10 cellular contexts compared by ENCODE assay signal in genomic region chr5:76838481-76839261, GRCh38. TPM values are rescaled to one million over a fixed set of nuclear protein-coding genes. Genes with fewer than 3 reads are reported as not detected.
DNase-seq lines count a peak whose midpoint lies in the region; ATAC-seq, FAIRE-seq and TF ChIP-seq lines count a peak whose summit lies in the region.
"Had no signal": no experiment of that assay in that cellular context is flagged by ENCODE, and none has a peak within 500 bp of the region (broad histone marks: within the 10 kb centered on the region; RNA-seq: fewer than 3 reads in every experiment).

No MANE protein-coding gene starts in this region.

- no peak overlapping the region for H2AFZ ChIP-seq in HCT116 (ENCODE audit: low read depth, low read length, poor library complexity, severe bottlenecking)
- no peak overlapping the region for H2AFZ ChIP-seq in smooth muscle cell (ENCODE audit: low read depth)

- H3F3A ChIP-seq in smooth muscle cell (ENCODE audit: low read depth), result peaks cover 9% of the 10 kb centered on the region

- H3K4me2 ChIP-seq in HCT116 (ENCODE audit: low read length) (peak overlapping the region; percentile 80), smooth muscle cell (peak overlapping the region; percentile 12)
- H3K4me2 ChIP-seq: KMS-11 had no signal

- H3K9me2 ChIP-seq in HCT116 (ENCODE audit: insufficient read depth), result no peaks in the 10 kb centered on the region

- H3K27ac ChIP-seq in HCT116 (ENCODE audit: low read depth, low read length), result peak overlapping the region; percentile 96
- H3K27ac ChIP-seq in smooth muscle cell (ENCODE audit: low read depth), result peak overlapping the region; percentile 57
- no peak overlapping the region for H3K27ac ChIP-seq in right atrium auricular region
- no peak overlapping the region for H3K27ac ChIP-seq in vagina
- H3K27ac ChIP-seq: KMS-11 had no signal

- POLR2A ChIA-PET in HCT116 (lab: Charles Lee), result interaction anchor here (1.3 kb wide), 1 partner anchor 32 kb away, joined by 4 read pairs; no protein-coding TSS in a partner anchor

- FAIRE-seq in TTC549 (lab: Jason Lieb, UNC), result peak; percentile 11

- CTCF ChIA-PET in HCT116 (lab: Charles Lee), result interaction anchor here (0.7 to 0.8 kb wide), 2 partner anchors 64 kb away, joined by 3 to 4 read pairs; no protein-coding TSS in a partner anchor

- peaks cover 33% of the 10 kb centered on the region for H3K79me2 ChIP-seq in HCT116 (ENCODE audit: insufficient read depth, low read length)
- H3K79me2 ChIP-seq in smooth muscle cell (ENCODE audit: low read depth), result peaks cover 11% of the 10 kb centered on the region

- RAD21 ChIA-PET in HCT116 (lab: Charles Lee; ENCODE audit: low non-redundant PET in 1 of 2, low total read pairs in 2 of 2, uncharacterized antibody in 2 of 2, unreplicated experiment in 2 of 2), result interaction anchor here in 1 of 2 experiments (0.7 kb wide), 1 partner anchor 11 kb away, joined by 3 read pairs; no protein-coding TSS in a partner anchor

- 27% methylated on average over 7 of the region's 7 CpGs for WGBS in smooth muscle cell (ENCODE audit: low lambda C conversion rate)

- H3K36me3 ChIP-seq in HCT116 (ENCODE audit: control insufficient read depth in 1 of 2, insufficient read depth in 2 of 2, low read length in 2 of 2), result peaks cover 5 to 9% of the 10 kb centered on the region in 2 experiments; a peak in 3 of 4 replicates
- H3K36me3 ChIP-seq in smooth muscle cell (ENCODE audit: low read depth), result peaks cover 3% of the 10 kb centered on the region
- no peaks in the 10 kb centered on the region for H3K36me3 ChIP-seq in BE2C
- no peaks in the 10 kb centered on the region for H3K36me3 ChIP-seq in right atrium auricular region
- H3K36me3 ChIP-seq in vagina, result no peaks in the 10 kb centered on the region

- no peaks in the 10 kb centered on the region for H4K20me1 ChIP-seq in HCT116 (ENCODE audit: insufficient read depth)
- H4K20me1 ChIP-seq in smooth muscle cell (ENCODE audit: low read depth), result no peaks in the 10 kb centered on the region

- TF ChIP-seq CTCF in HCT116 (IDR thresholded peaks at IDR 0.05 in 2 of 3, conservative IDR thresholded peaks at IDR 0.05 in 1 of 3; ENCODE audit: borderline replicate concordance in 1 of 3, insufficient read depth in 1 of 3, low read depth in 2 of 3, low read length in 2 of 3) (no peak), smooth muscle cell (IDR thresholded peaks at IDR 0.05; ENCODE audit: borderline replicate concordance, insufficient read depth, poor library complexity, severe bottlenecking) (no peak), BE2C (IDR thresholded peaks at IDR 0.05; ENCODE audit: low read depth, low read length) (no peak), right atrium auricular region (IDR thresholded peaks at IDR 0.05) (no peak), vagina (IDR thresholded peaks at IDR 0.05) (no peak)

- intact Hi-C loops in HCT116 (cut with micrococcal nuclease), result loop anchor here (1.0 to 5.0 kb wide), 3 partner anchors 20 to 236 kb away; no protein-coding TSS in a partner anchor
- intact Hi-C loops in vagina (cut with DNase I), result no loop called here

- H3K27me3 ChIP-seq in HCT116 (ENCODE audit: insufficient read depth, low read length), result no peaks in the 10 kb centered on the region
- no peaks in the 10 kb centered on the region for H3K27me3 ChIP-seq in smooth muscle cell (ENCODE audit: low read depth)
- H3K27me3 ChIP-seq in BE2C, result no peaks in the 10 kb centered on the region
- H3K27me3 ChIP-seq in right atrium auricular region, result no peaks in the 10 kb centered on the region
- no peaks in the 10 kb centered on the region for H3K27me3 ChIP-seq in vagina

- H3K9ac ChIP-seq in HCT116 (ENCODE audit: low read length) (peak overlapping the region; percentile 70), smooth muscle cell (ENCODE audit: low read depth) (no peak overlapping the region)
- H3K9ac ChIP-seq: KMS-11 had no signal

- DNase-seq in HCT116 (ENCODE audit: low read depth, low spot score), result peak; percentile 92
- DNase-seq in hepatic stellate cell (ENCODE audit: low spot score), result peak; percentile 44
- DNase-seq in smooth muscle cell (lab: John Stamatoyannopoulos, UW; ENCODE audit: unreplicated experiment), result no peak
- DNase-seq in BE2C, result no peak
- DNase-seq in right atrium auricular region (ENCODE audit: low spot score), result no peak
- DNase-seq in vagina (ENCODE audit: extremely low spot score in 2 of 2), result no peak
- DNase-seq: DMS79, head of caudate nucleus had no signal

- H3K9me3 ChIP-seq in HCT116 (ENCODE audit: control insufficient read depth in 1 of 2, insufficient read depth in 1 of 2, low read depth in 1 of 2, low read length in 2 of 2) (no peaks in the 10 kb centered on the region), smooth muscle cell (replicated peaks; ENCODE audit: low read depth) (no peaks in the 10 kb centered on the region), BE2C (no peaks in the 10 kb centered on the region), right atrium auricular region (no peaks in the 10 kb centered on the region), vagina (no peaks in the 10 kb centered on the region)

- peak; percentile 79 for ATAC-seq in HCT116

- H3K4me1 ChIP-seq in HCT116 (ENCODE audit: control insufficient read depth in 1 of 2, insufficient read depth in 2 of 2, low read length in 2 of 2) (peaks cover 68 to 82% of the 10 kb centered on the region in 2 experiments), smooth muscle cell (ENCODE audit: low read depth) (peaks cover 10% of the 10 kb centered on the region), BE2C (no peaks in the 10 kb centered on the region), right atrium auricular region (no peaks in the 10 kb centered on the region), vagina (no peaks in the 10 kb centered on the region)

- BruUV-seq in HCT116 (replicated peaks; lab: Mats Ljungman, UMichigan), result no TSS peak

- H3K4me3 ChIP-seq in HCT116 (replicated peaks in 1 of 2; ENCODE audit: low read depth in 1 of 2, low read length in 2 of 2) (peak overlapping the region; percentile 3 to 30; a peak in 2 of 4 replicates), smooth muscle cell (no peak overlapping the region), BE2C (ENCODE audit: low read depth, low read length) (no peak overlapping the region), right atrium auricular region (no peak overlapping the region), vagina (no peak overlapping the region)

- TF ChIP-seq RAD21 in HCT116 (IDR thresholded peaks at IDR 0.05; ENCODE audit: low read depth), result peak; percentile 15

- TF ChIP-seq POLR2A in HCT116 (IDR thresholded peaks at IDR 0.05; ENCODE audit: borderline replicate concordance, extremely low read depth, insufficient read depth, insufficient read length) (no peak), vagina (IDR thresholded peaks at IDR 0.05) (no peak)

TF ChIP-seq in HCT116, 20 proteins besides CTCF, POLR2A, EP300 and RAD21 (continues in another document):
- TF ChIP-seq FOSL1 (IDR thresholded peaks at IDR 0.05; ENCODE audit: low read depth), result peak; percentile 81
- TF ChIP-seq ELF1 (IDR thresholded peaks at IDR 0.05; ENCODE audit: borderline replicate concordance, low read depth), result no peak
- peak; percentile 45; the same call in 1 of the 2 replicates for TF ChIP-seq CBX3 (IDR thresholded peaks at IDR 0.05; ENCODE audit: low read depth)
- TF ChIP-seq SRF (IDR thresholded peaks at IDR 0.05; ENCODE audit: low read depth), result peak; percentile 64; the same call in 1 of the 2 replicates
- TF ChIP-seq JUND (IDR thresholded peaks at IDR 0.05), result peak; percentile 72
- TF ChIP-seq EZH2 (IDR thresholded peaks at IDR 0.05), result no peak
- 0 out of 2 replicates have a peak, but pooled peaks have one; percentile 15 for TF ChIP-seq ATF3 (IDR thresholded peaks at IDR 0.05)
- TF ChIP-seq MAX (IDR thresholded peaks at IDR 0.05), result no peak
- no peak for TF ChIP-seq EZH2phosphoT487 (IDR thresholded peaks at IDR 0.05; ENCODE audit: borderline replicate concordance)
- TF ChIP-seq TCF7L2 (IDR thresholded peaks at IDR 0.05; ENCODE audit: borderline replicate concordance, extremely low read depth, insufficient read depth, insufficient read length), result no peak
- TF ChIP-seq ZFX (IDR thresholded peaks at IDR 0.05), result no peak
- peak; percentile 29 for TF ChIP-seq ZBTB33 (IDR thresholded peaks at IDR 0.05; ENCODE audit: extremely low read depth, insufficient replicate concordance, low read length)
- TF ChIP-seq EGR1 (IDR thresholded peaks at IDR 0.05; ENCODE audit: low read depth), result no peak
- peak; percentile 39 for TF ChIP-seq POLR2AphosphoS5 (IDR thresholded peaks at IDR 0.05; ENCODE audit: low read depth, low read length)

RNA-seq across cellular contexts. Expression of gene S100Z, which starts 11.1 kb away (rescaled TPM):
- not detected for total RNA-seq in HCT116 (2021; ENCODE audit: unreplicated experiment)
- polyA plus RNA-seq in HCT116 (2012), result not detected in 2 replicates
- total RNA-seq in smooth muscle cell, result not detected in 2 replicates
- 0.34 and 0.73 TPM in 2 replicates for polyA plus RNA-seq in smooth muscle cell
- not detected for polyA plus RNA-seq in BE2C (2012; ENCODE audit: insufficient read depth, insufficient read length, low read depth)
- not detected for total RNA-seq in right atrium auricular region
- total RNA-seq in vagina, result not detected

RNA-seq across cellular contexts. Expression of gene F2RL1, which starts 19.8 kb away (rescaled TPM):
- total RNA-seq in HCT116 (2021; ENCODE audit: unreplicated experiment), result 119 TPM
- polyA plus RNA-seq in HCT116 (2012), result 125 and 128 TPM in 2 replicates
- total RNA-seq in smooth muscle cell, result 76.4 and 88.3 TPM in 2 replicates
- 42.6 and 53.8 TPM in 2 replicates for polyA plus RNA-seq in smooth muscle cell
- not detected for polyA plus RNA-seq in BE2C (2012; ENCODE audit: insufficient read depth, insufficient read length, low read depth)
- total RNA-seq in right atrium auricular region, result 10 to 100 TPM in 1 of 2 donors, 1 to 10 TPM in 1; 3.1 to 10.6 TPM
- total RNA-seq in vagina, result 6.6 TPM

Comparison
In these comparisons a context has a peak if more than half of its experiments do, and no peak if none do; other contexts are left out.
1. DNase-seq: peak in HCT116 (single experiment) and hepatic stellate cell (single experiment); none in smooth muscle cell (single experiment), BE2C (single experiment), right atrium auricular region (single experiment) and vagina (0 of 2).
2. H3K27ac ChIP-seq: peak in HCT116 (single experiment) and smooth muscle cell (single experiment); none in right atrium auricular region (0 of 2) and vagina (single experiment).
3. H3K4me3 ChIP-seq: peak in HCT116 (2 of 2); none in smooth muscle cell (single experiment), BE2C (single experiment), right atrium auricular region (0 of 2) and vagina (0 of 2).